Comparison of ENCODE assay signal across 8 cellular contexts in the genomic region with DNA sequence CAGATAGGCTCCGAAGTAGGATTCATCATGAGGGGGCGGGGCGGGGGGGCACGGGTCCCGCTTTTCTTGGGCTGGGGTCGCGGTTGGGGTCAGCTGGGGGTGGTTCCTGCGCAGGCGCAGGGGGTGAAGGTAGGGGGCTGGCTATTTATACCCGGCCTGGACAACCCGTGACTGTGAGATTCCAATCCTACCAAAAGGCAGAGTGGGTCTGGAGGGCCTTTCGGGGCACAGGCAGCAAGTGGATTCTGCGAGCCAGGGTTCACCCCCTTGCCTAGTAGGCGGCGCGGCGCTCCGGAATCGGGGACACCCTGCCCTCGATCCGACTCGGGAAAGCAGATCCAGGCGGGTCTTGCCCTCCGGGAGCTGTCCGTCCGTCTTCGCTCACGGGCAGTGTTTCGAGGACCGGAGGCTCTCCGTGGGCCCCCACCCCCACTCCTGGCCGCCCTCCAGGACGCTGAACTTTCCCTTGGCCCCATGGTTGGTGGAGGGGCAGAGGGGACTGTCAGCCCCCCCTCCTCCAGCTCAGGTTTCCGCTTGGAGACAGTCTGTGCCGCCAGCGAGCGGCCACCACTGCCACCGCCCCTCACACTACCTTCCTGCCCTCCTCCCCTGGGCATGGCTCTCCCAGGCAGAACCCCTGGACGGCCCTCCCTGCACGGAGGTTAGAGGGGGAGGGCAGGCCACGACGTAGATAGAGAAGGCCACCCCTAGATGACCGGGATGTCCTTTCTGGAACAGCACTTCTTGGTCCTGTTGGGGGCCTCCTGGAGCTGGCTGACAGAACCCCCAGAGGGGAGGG. TPM values are rescaled to one million over a fixed set of nuclear protein-coding genes. Genes with fewer than 3 reads are reported as not detected.
DNase-seq lines count a peak whose midpoint lies in the region; ATAC-seq and TF ChIP-seq lines count a peak whose summit lies in the region.

No MANE protein-coding gene starts in this region.

- no peak for ATAC-seq in DND-41 (ENCODE audit: insufficient read depth, low read depth)
- ATAC-seq in RWPE2 (ENCODE audit: low read depth) = no peak; the same call in 2 of the 3 replicates
- no peak for ATAC-seq in GM21515 (IDR thresholded peaks at IDR 0.05; ENCODE audit: unreplicated experiment)

- H3K27ac ChIP-seq in DND-41 (ENCODE audit: low read length) (no peak overlapping the region), RWPE2 (ENCODE audit: poor library complexity, severe bottlenecking) (no peak overlapping the region), fibroblast of lung (ENCODE audit: insufficient read depth, low read length) (no peak overlapping the region), neuronal stem cell (replicated peaks; ENCODE audit: low read length) (no peak overlapping the region)

- H3K4me2 ChIP-seq in DND-41 (ENCODE audit: insufficient read depth, low read length) = peak overlapping the region; percentile 65
- no peak overlapping the region for H3K4me2 ChIP-seq in fibroblast of lung (ENCODE audit: extremely low read depth, insufficient read depth, low read length)
- peak overlapping the region; percentile 89 for H3K4me2 ChIP-seq in neuronal stem cell (ENCODE audit: insufficient read depth, low read length, poor library complexity, severe bottlenecking)

- no peaks in the 10 kb centered on the region for H3K36me3 ChIP-seq in DND-41 (ENCODE audit: insufficient read depth, low read length)
- H3K36me3 ChIP-seq in RWPE2 (ENCODE audit: low read depth) = no peaks in the 10 kb centered on the region
- H3K36me3 ChIP-seq in fibroblast of lung (ENCODE audit: control insufficient read depth, insufficient read depth, low read length) = no peaks in the 10 kb centered on the region
- H3K36me3 ChIP-seq in neuronal stem cell (replicated peaks in 1 of 2; ENCODE audit: control insufficient read depth in 2 of 2, insufficient read depth in 2 of 2, low read length in 2 of 2) = peaks cover 2 to 7% of the 10 kb centered on the region in 2 donors

- WGBS in neuronal stem cell (ENCODE audit: extremely low coverage in 2 of 2, insufficient read length in 2 of 2, insufficient replicate concordance in 1 of 2), 2 donors = no CpG with 5 or more reads among the region's 43 CpGs

- H4K8ac ChIP-seq in neuronal stem cell (ENCODE audit: low read depth, low read length) = no peak overlapping the region

- H4K20me1 ChIP-seq in DND-41 (ENCODE audit: insufficient read depth, low read length) = no peaks in the 10 kb centered on the region
- no peaks in the 10 kb centered on the region for H4K20me1 ChIP-seq in fibroblast of lung (ENCODE audit: control insufficient read depth, extremely low read depth, insufficient read depth, low read length)

- H2BK5ac ChIP-seq in neuronal stem cell (ENCODE audit: low read length) = peak overlapping the region; percentile 62

- TF ChIP-seq CTCF in DND-41 (IDR thresholded peaks at IDR 0.05; ENCODE audit: borderline replicate concordance, extremely low read depth, low read length, poor library complexity, severe bottlenecking) (no peak), RWPE2 (IDR thresholded peaks at IDR 0.05; ENCODE audit: poor library complexity, severe bottlenecking) (no peak), fibroblast of lung (conservative IDR thresholded peaks at IDR 0.05 in 1 of 2, IDR thresholded peaks at IDR 0.05 in 1 of 2; ENCODE audit: low read depth in 1 of 2, low read length in 2 of 2) (no peak)

- H3K27me3 ChIP-seq in DND-41 (ENCODE audit: insufficient read depth, low read length, poor library complexity) = peaks cover 8% of the 10 kb centered on the region
- H3K27me3 ChIP-seq in RWPE2 (ENCODE audit: insufficient read depth, poor library complexity, severe bottlenecking) = no peaks in the 10 kb centered on the region
- peaks cover 34% of the 10 kb centered on the region for H3K27me3 ChIP-seq in fibroblast of lung (ENCODE audit: control insufficient read depth, insufficient read depth, low read length)
- peaks cover 0 to 18% (median 9%) of the 10 kb centered on the region in 3 experiments for H3K27me3 ChIP-seq in neuronal stem cell (ENCODE audit: control insufficient read depth in 3 of 3, insufficient read depth in 3 of 3, low read depth in 1 of 3, low read length in 3 of 3)

- H3K4me3 ChIP-seq in DND-41 (ENCODE audit: low read depth in 1 of 2, low read length in 2 of 2) (peak overlapping the region in 1 of 2 experiments; percentile 49; a peak in 2 of 4 replicates), RWPE2 (ENCODE audit: severe bottlenecking) (peak overlapping the region; percentile 43), fibroblast of lung (replicated peaks in 1 of 4; ENCODE audit: control extremely low read depth in 1 of 4, insufficient read depth in 1 of 4, low read depth in 3 of 4, low read length in 4 of 4) (peak overlapping the region; percentile 17 to 53 (median 34)), neuronal stem cell (ENCODE audit: low read length in 2 of 2) (peak overlapping the region; percentile 68 to 85)

- H2BK15ac ChIP-seq in neuronal stem cell (ENCODE audit: low read length) = peak overlapping the region; percentile 95

- H3K9ac ChIP-seq in DND-41 (ENCODE audit: low read depth, low read length) (peak overlapping the region; percentile 27; the same call in 1 of the 2 replicates), fibroblast of lung (ENCODE audit: insufficient read depth, low read length) (no peak overlapping the region), neuronal stem cell (ENCODE audit: low read depth, low read length, poor library complexity) (peak overlapping the region; percentile 87)

- no peak overlapping the region for H4K91ac ChIP-seq in neuronal stem cell (ENCODE audit: low read depth, low read length, poor library complexity)

- no peak overlapping the region for H3K23ac ChIP-seq in neuronal stem cell (ENCODE audit: low read depth, low read length, poor library complexity)

- peak overlapping the region; percentile 65 for H2BK12ac ChIP-seq in neuronal stem cell (ENCODE audit: low read length)

- H3K79me1 ChIP-seq in neuronal stem cell (ENCODE audit: low read depth, low read length) = peaks cover 3% of the 10 kb centered on the region

- H3K4ac ChIP-seq in neuronal stem cell (ENCODE audit: low read length) = no peak overlapping the region

- H2AK5ac ChIP-seq in neuronal stem cell (ENCODE audit: low read depth, low read length) = peak overlapping the region; percentile 35

- H3K79me2 ChIP-seq in DND-41 (ENCODE audit: insufficient read depth, low read length) = no peaks in the 10 kb centered on the region
- no peaks in the 10 kb centered on the region for H3K79me2 ChIP-seq in fibroblast of lung (ENCODE audit: control insufficient read depth, insufficient read depth, low read length)

- H3K4me1 ChIP-seq in DND-41 (ENCODE audit: insufficient read depth, low read length) = peaks cover 27% of the 10 kb centered on the region
- peaks cover 7% of the 10 kb centered on the region for H3K4me1 ChIP-seq in RWPE2 (ENCODE audit: insufficient read depth, poor library complexity, severe bottlenecking)
- peaks cover 8% of the 10 kb centered on the region for H3K4me1 ChIP-seq in fibroblast of lung (ENCODE audit: control insufficient read depth, extremely low read depth, insufficient read depth, low read length)
- H3K4me1 ChIP-seq in neuronal stem cell (ENCODE audit: control insufficient read depth in 2 of 2, insufficient read depth in 1 of 2, low read depth in 1 of 2, low read length in 2 of 2) = peaks cover 9 to 16% of the 10 kb centered on the region in 2 donors

- peak overlapping the region; percentile 8; the same call in 1 of the 2 replicates for H2AFZ ChIP-seq in DND-41 (ENCODE audit: low read depth, low read length)
- no peak overlapping the region for H2AFZ ChIP-seq in fibroblast of lung (ENCODE audit: low read length)
- peak overlapping the region; percentile 95 for H2AFZ ChIP-seq in neuronal stem cell (ENCODE audit: low read length)

- H3K18ac ChIP-seq in neuronal stem cell (ENCODE audit: low read length) = peak overlapping the region; percentile 93

- DNase-seq in DND-41 = no peak
- DNase-seq in RWPE2 (ENCODE audit: low spot score) = no peak
- DNase-seq in fibroblast of lung (ENCODE audit: low read depth in 2 of 2) = no peak
- DNase-seq in neuronal stem cell (ENCODE audit: low spot score) = no peak
- DNase-seq in activated gamma-delta T cell treated with Interleukin-2 at 50 U/mL for 16 hours = no peak
- no peak for DNase-seq in NCI-H187 (lab: John Stamatoyannopoulos, UW)
- no peak for DNase-seq in DMS79 treated with DMSO at 0.1 percent for 48 hours (lab: John Stamatoyannopoulos, UW)

- no peak overlapping the region for H2BK120ac ChIP-seq in neuronal stem cell (ENCODE audit: low read depth, low read length)

- no peaks in the 10 kb centered on the region for H3K9me3 ChIP-seq in DND-41 (ENCODE audit: insufficient read depth, low read length, severe bottlenecking)
- H3K9me3 ChIP-seq in RWPE2 (ENCODE audit: severe bottlenecking) = no peaks in the 10 kb centered on the region
- H3K9me3 ChIP-seq in fibroblast of lung (ENCODE audit: control insufficient read depth, insufficient read depth, low read depth, low read length) = no peaks in the 10 kb centered on the region
- no peaks in the 10 kb centered on the region for H3K9me3 ChIP-seq in neuronal stem cell (replicated peaks in 1 of 2; ENCODE audit: control insufficient read depth in 2 of 2, insufficient read depth in 1 of 2, low read depth in 1 of 2, low read length in 2 of 2)

- peak overlapping the region; percentile 56 for H3K14ac ChIP-seq in neuronal stem cell (ENCODE audit: low read length)

RNA-seq across cellular contexts. Expression of a gene that starts 0.6 kb away (rescaled TPM):
- total RNA-seq in fibroblast of lung = under 0.01 TPM in 2 replicates
- polyA plus RNA-seq in fibroblast of lung = 0.09 and 0.19 TPM in 2 replicates
- 0.09 and 0.23 TPM in 2 replicates for polyA plus RNA-seq in fibroblast of lung (2012)
- polyA minus RNA-seq in fibroblast of lung (ENCODE audit: low replicate concordance) = 0.55 TPM in 1 of 2 replicates, not detected in the other
- polyA plus RNA-seq in neuronal stem cell (2013, experiment 1 of 2) = 3.6 TPM
- polyA plus RNA-seq in neuronal stem cell (2013, experiment 2 of 2) = 3.5 TPM

RNA-seq across cellular contexts. Expression of a gene that starts 12.3 kb away (rescaled TPM):
- total RNA-seq in fibroblast of lung = under 0.01 TPM in 1 of 2 replicates, not detected in the other
- polyA plus RNA-seq in fibroblast of lung = not detected in 2 replicates
- polyA plus RNA-seq in fibroblast of lung (2012) = not detected in 2 replicates
- polyA minus RNA-seq in fibroblast of lung (ENCODE audit: low replicate concordance) = not detected in 2 replicates
- polyA plus RNA-seq in neuronal stem cell (2013, experiment 1 of 2) = 7.6 TPM
- 7.5 TPM for polyA plus RNA-seq in neuronal stem cell (2013, experiment 2 of 2)

RNA-seq across cellular contexts. Expression of a gene that starts 19.9 kb away (rescaled TPM):
- total RNA-seq in fibroblast of lung = 2.6 and 17.2 TPM in 2 replicates
- 1.0 and 2.3 TPM in 2 replicates for polyA plus RNA-seq in fibroblast of lung
- 1.2 and 3.3 TPM in 2 replicates for polyA plus RNA-seq in fibroblast of lung (2012)
- polyA minus RNA-seq in fibroblast of lung (ENCODE audit: low replicate concordance) = 0.63 and 1.8 TPM in 2 replicates
- polyA plus RNA-seq in neuronal stem cell (2013, experiment 1 of 2) = 0.10 TPM
- polyA plus RNA-seq in neuronal stem cell (2013, experiment 2 of 2) = 0.11 TPM

RNA-seq across cellular contexts. Expression of a gene that starts 25.3 kb away (rescaled TPM):
- total RNA-seq in fibroblast of lung = 275 and 347 TPM in 2 replicates
- polyA plus RNA-seq in fibroblast of lung = 752 and 1,278 TPM in 2 replicates
- 587 and 1,061 TPM in 2 replicates for polyA plus RNA-seq in fibroblast of lung (2012)
- 765 and 958 TPM in 2 replicates for polyA minus RNA-seq in fibroblast of lung (ENCODE audit: low replicate concordance)
- polyA plus RNA-seq in neuronal stem cell (2013, experiment 1 of 2) = 383 TPM
- 383 TPM for polyA plus RNA-seq in neuronal stem cell (2013, experiment 2 of 2)

RNA-seq across cellular contexts. Expression of a gene that starts 30.1 kb away (rescaled TPM):
- 31.3 and 33.2 TPM in 2 replicates for total RNA-seq in fibroblast of lung
- polyA plus RNA-seq in fibroblast of lung = 22.6 and 52.2 TPM in 2 replicates
- 27.5 and 65.5 TPM in 2 replicates for polyA plus RNA-seq in fibroblast of lung (2012)
- 19.7 and 97.0 TPM in 2 replicates for polyA minus RNA-seq in fibroblast of lung (ENCODE audit: low replicate concordance)
- polyA plus RNA-seq in neuronal stem cell (2013, experiment 1 of 2) = 63.8 TPM
- 61.6 TPM for polyA plus RNA-seq in neuronal stem cell (2013, experiment 2 of 2)
